In genomic region chr12:100279612-100280244, GRCh38 we compare ENCODE assay signal across 20 cellular contexts. TPM values are rescaled to one million over a fixed set of nuclear protein-coding genes. Genes with fewer than 3 reads are reported as not detected.
DNase-seq lines count a peak whose midpoint lies in the region; ATAC-seq, FAIRE-seq and TF ChIP-seq lines count a peak whose summit lies in the region.
"Had no signal": no experiment of that assay in that cellular context is flagged by ENCODE, and none has a peak within 500 bp of the region (broad histone marks: within the 10 kb centered on the region; RNA-seq: fewer than 3 reads in every experiment).

No MANE protein-coding gene starts in this region.

- no peak overlapping the region for H3K9ac ChIP-seq in colonic mucosa (ENCODE audit: low read depth in 2 of 2, low read length in 2 of 2)

- no peak for TF ChIP-seq CTCF in type B pancreatic cell (conservative IDR thresholded peaks at IDR 0.05)
- TF ChIP-seq CTCF in colonic mucosa (IDR thresholded peaks at IDR 0.05): no peak
- no peak for TF ChIP-seq CTCF in upper lobe of left lung (IDR thresholded peaks at IDR 0.05)

- no peak overlapping the region for H3K27ac ChIP-seq in colonic mucosa
- no peak overlapping the region for H3K27ac ChIP-seq in upper lobe of left lung
- H3K27ac ChIP-seq: ascending aorta, dorsolateral prefrontal cortex, neutrophil had no signal

- TF ChIP-seq POLR2A in GM12892 (IDR thresholded peaks at IDR 0.05; ENCODE audit: low read depth, low read length) (no peak), upper lobe of left lung (IDR thresholded peaks at IDR 0.05) (no peak)

- peak overlapping the region; percentile 75 for H3K27ac Mint-ChIP-seq in type B pancreatic cell
- H3K27ac Mint-ChIP-seq: activated CD8-positive, alpha-beta memory T cell treated with anti-CD3 and anti-CD28 coated beads, Interleukin-2, amount 10 ng/mL, durations not matched to agents 7 days and 5 days had no signal

- H3K27me3 ChIP-seq in colonic mucosa (no peaks in the 10 kb centered on the region), upper lobe of left lung (no peaks in the 10 kb centered on the region)
- H3K27me3 ChIP-seq: ascending aorta, dorsolateral prefrontal cortex, neutrophil had no signal

- intact Hi-C loops in colonic mucosa (cut with DNase I): no loop called here

- H3K4me3 Mint-ChIP-seq in type B pancreatic cell: no peak overlapping the region
- H3K4me3 Mint-ChIP-seq: activated CD8-positive, alpha-beta memory T cell treated with anti-CD3 and anti-CD28 coated beads, Interleukin-2, amount 10 ng/mL, durations not matched to agents 7 days and 5 days had no signal

- no peaks in the 10 kb centered on the region for H3K9me3 Mint-ChIP-seq in type B pancreatic cell

- no peak for FAIRE-seq in GM12892 (lab: Jason Lieb, UNC)

- TF ChIP-seq EP300 in upper lobe of left lung (IDR thresholded peaks at IDR 0.05): no peak

- H3K4me1 ChIP-seq in colonic mucosa (no peaks in the 10 kb centered on the region), upper lobe of left lung (no peaks in the 10 kb centered on the region)
- H3K4me1 ChIP-seq: ascending aorta had no signal

- 88% methylated on average over 1 of the region's 1 CpG for WGBS in upper lobe of left lung, 2 donors

- H3K4me1 Mint-ChIP-seq in type B pancreatic cell (ENCODE audit: unreplicated experiment): peaks cover 10% of the 10 kb centered on the region

- ATAC-seq in upper lobe of left lung (ENCODE audit: low FRiP score in 2 of 2): no peak
- ATAC-seq: activated CD8-positive, alpha-beta memory T cell treated with anti-CD3 and anti-CD28 coated beads, Interleukin-2, amount 10 ng/mL, durations not matched to agents 7 days and 5 days; right cardiac atrium had no signal

- H3K4me3 ChIP-seq in colonic mucosa (no peak overlapping the region), upper lobe of left lung (no peak overlapping the region)
- H3K4me3 ChIP-seq: ascending aorta, dorsolateral prefrontal cortex had no signal

- H3K9me3 ChIP-seq in colonic mucosa: no peaks in the 10 kb centered on the region
- H3K9me3 ChIP-seq in upper lobe of left lung: no peaks in the 10 kb centered on the region
- H3K9me3 ChIP-seq: ascending aorta, neutrophil had no signal

- no peaks in the 10 kb centered on the region for H3K27me3 Mint-ChIP-seq in type B pancreatic cell
- H3K27me3 Mint-ChIP-seq: activated CD8-positive, alpha-beta memory T cell treated with anti-CD3 and anti-CD28 coated beads, Interleukin-2, amount 10 ng/mL, durations not matched to agents 7 days and 5 days had no signal

- H3K36me3 ChIP-seq in colonic mucosa (peaks cover 4% of the 10 kb centered on the region), upper lobe of left lung (peaks cover 0 to 13% (median 2%) of the 10 kb centered on the region in 4 donors)

- DNase-seq in HuH-7 (ENCODE audit: low spot score) (peak; percentile 20), dedifferentiated amniotic fluid mesenchymal stem cell (ENCODE audit: extremely low spot score) (peak; percentile 11), left kidney (ENCODE audit: low read depth, low spot score) (peak; percentile 24), type B pancreatic cell (ENCODE audit: extremely low spot score, unreplicated experiment) (no peak), colonic mucosa (no peak), GM12892 (ENCODE audit: insufficient read length) (no peak), upper lobe of left lung (no peak)
- DNase-seq: activated CD8-positive, alpha-beta memory T cell treated with anti-CD3 and anti-CD28 coated beads, Interleukin-2, amount 10 ng/mL, durations not matched to agents 7 days and 5 days; activated gamma-delta T cell; C1 segment of cervical spinal cord; DMS79 treated with DMSO at 0.1 percent for 48 hours; dorsolateral prefrontal cortex; mammary epithelial cell; NCI-H1105; NCI-H226; stimulated activated CD4-positive, alpha-beta T cell treated with anti-CD3 and anti-CD28 coated beads, Interleukin-4, amount 100 ng/mL, for 1 hour; stimulated activated CD8-positive, alpha-beta memory T cell treated with anti-CD3 and anti-CD28 coated beads, Interleukin-4, amount 100 ng/mL, for 48 hours had no signal

- H3K36me3 Mint-ChIP-seq in type B pancreatic cell: peaks cover 18% of the 10 kb centered on the region

RNA-seq across cellular contexts. Expression of gene SCYL2, which starts 12.8 kb away (rescaled TPM):
- total RNA-seq in type B pancreatic cell (ENCODE audit: low replicate concordance): 53.9 and 61.3 TPM in 2 replicates
- total RNA-seq in colonic mucosa: 10 to 100 TPM; 58.4 to 91.1 TPM
- 19.0 TPM for polyA plus RNA-seq in GM12892 (2012; ENCODE audit: missing spikeins)
- 10 to 100 TPM; 39.1 to 74.1 (median 40.7) TPM for total RNA-seq in upper lobe of left lung

RNA-seq across cellular contexts. Expression of gene DEPDC4, which starts 12.8 kb away (rescaled TPM):
- total RNA-seq in type B pancreatic cell (ENCODE audit: low replicate concordance): 1.6 and 2.6 TPM in 2 replicates
- total RNA-seq in colonic mucosa: 1 to 10 TPM; 2.8 to 2.9 TPM
- polyA plus RNA-seq in GM12892 (2012; ENCODE audit: missing spikeins): 2.6 TPM
- total RNA-seq in upper lobe of left lung: 1 to 10 TPM in 3 of 6 donors, under 1 TPM in 1, not detected in 2; 0.30 to 1.6 (median 1.3) TPM
- total RNA-seq: ascending aorta had no signal

Comparison
In these comparisons a context has a peak if more than half of its experiments do, and no peak if none do; other contexts are left out.
1. DNase-seq: peak in HuH-7 (single experiment), dedifferentiated amniotic fluid mesenchymal stem cell (single experiment) and left kidney (single experiment); none in type B pancreatic cell (single experiment), colonic mucosa (single experiment), GM12892 (single experiment) and upper lobe of left lung (0 of 2).